In genomic region chr9:22922222-22922621, GRCh38 we compare ENCODE assay signal across 32 cellular contexts.
"Had no signal": no experiment of that assay in that cellular context is flagged by ENCODE, and none has a peak within 500 bp of the region (broad histone marks: within the 10 kb centered on the region; RNA-seq: fewer than 3 reads in every experiment).

No MANE protein-coding gene starts in this region.

- H3K36me3 ChIP-seq: heart left ventricle, pancreas, prostate gland, thoracic aorta had no signal

- H3K27ac ChIP-seq: heart left ventricle, pancreas, prostate gland, skin epidermis, thoracic aorta, VCaP had no signal

- ATAC-seq: activated CD4-positive, CD25-positive, alpha-beta regulatory T cell treated with anti-CD3 and anti-CD28 coated beads, Interleukin-2, amount 50 U/mL, for 24 hours; effector memory CD8-positive, alpha-beta T cell; esophagus mucosa; heart left ventricle; left colon; naive thymus-derived CD4-positive, alpha-beta T cell; pancreas; sciatic nerve had no signal

- H3K4me3 ChIP-seq: heart left ventricle, pancreas, prostate gland, skin epidermis, thoracic aorta had no signal

- H3K9me3 ChIP-seq: heart left ventricle, pancreas, prostate gland, thoracic aorta had no signal

- DNase-seq: activated CD4-positive, alpha-beta T cell treated with anti-CD3 and anti-CD28 coated beads for 48 hours; activated CD4-positive, alpha-beta T cell treated with anti-CD3 and anti-CD28 coated beads, Interleukin-2, amount 50 U/mL, for 48 hours; activated CD8-positive, alpha-beta memory T cell treated with anti-CD3 and anti-CD28 coated beads for 24 hours; activated CD8-positive, alpha-beta memory T cell treated with anti-CD3 and anti-CD28 coated beads, Interleukin-2, amount 50 U/mL, for 4 hours; activated effector memory CD4-positive, alpha-beta T cell treated with anti-CD3 and anti-CD28 coated beads, Interleukin-2, amount 50 U/mL, for 16 hours; activated naive CD4-positive, alpha-beta T cell treated with anti-CD3 and anti-CD28 coated beads for 36 hours; activated naive CD8-positive, alpha-beta T cell treated with anti-CD3 and anti-CD28 coated beads, Interleukin-2, amount 10 ng/mL, durations not matched to agents 7 days and 5 days; activated T-cell treated with anti-CD3 and anti-CD28 coated beads, Interleukin-2, amount 50 U/mL, for 1 hour; amniotic stem cell; caudate nucleus; cortex of kidney; effector memory CD8-positive, alpha-beta T cell; foreskin fibroblast; heart left ventricle; hypothalamus; immature natural killer cell; kidney; left colon; mammary epithelial cell; naive thymus-derived CD4-positive, alpha-beta T cell; pancreas; retina; stimulated activated CD4-positive, alpha-beta T cell treated with anti-CD3 and anti-CD28 coated beads, Interleukin-12 subunit alpha, Interleukin-12 subunit beta, amount 100 ng/mL, for 4 hours; stimulated activated CD4-positive, alpha-beta T cell treated with anti-CD3 and anti-CD28 coated beads, Interleukin-4, amount 100 ng/mL, for 1 hour; trophoblast cell had no signal

- H3K4me1 ChIP-seq: heart left ventricle, pancreas, prostate gland had no signal

- H3K27me3 ChIP-seq: heart left ventricle, pancreas had no signal
